ENCODE assay signal across 15 cellular contexts in genomic region chr14:68305738-68306137, GRCh38.
DNase-seq lines count a peak whose midpoint lies in the region; ATAC-seq, FAIRE-seq and TF ChIP-seq lines count a peak whose summit lies in the region.
"Had no signal": no experiment of that assay in that cellular context is flagged by ENCODE, and none has a peak within 500 bp of the region (broad histone marks: within the 10 kb centered on the region; RNA-seq: fewer than 3 reads in every experiment).

No MANE protein-coding gene starts in this region.

- BruUV-seq in mammary epithelial cell (replicated peaks; lab: Mats Ljungman, UMichigan): TSS peak; percentile 74
- BruUV-seq in MCF 10A (replicated peaks; lab: Mats Ljungman, UMichigan): no TSS peak

- H3K4me3 Mint-ChIP-seq in MCF 10A (ENCODE audit: unreplicated experiment): no peak overlapping the region
- H3K4me3 Mint-ChIP-seq: activated T-cell treated with anti-CD3 and anti-CD28 coated beads, Interleukin-2, amount 50 U/mL, for 72 hours; CD4-positive, alpha-beta memory T cell had no signal

- DNase-seq in mammary epithelial cell (no peak), MCF 10A (ENCODE audit: unreplicated experiment) (no peak), Karpas-422 (no peak), vagina (ENCODE audit: extremely low spot score in 2 of 2) (no peak), H7 (no peak), H54 (ENCODE audit: insufficient read length, low spot score) (no peak)
- DNase-seq in effector CD4-positive, alpha-beta T cell: no peak
- DNase-seq: activated T-cell treated with anti-CD3 and anti-CD28 coated beads, Interleukin-2, amount 50 U/mL, for 72 hours; CD4-positive, alpha-beta memory T cell; KBM-7; NCI-H146; pancreas had no signal

- dilution Hi-C loops in mammary epithelial cell (cut with HindIII; ENCODE audit: low sequenced_read_pairs): no loop called here

- peak; percentile 30 for ATAC-seq in HG02642 (IDR thresholded peaks at IDR 0.05; ENCODE audit: poor library complexity, unreplicated experiment)
- ATAC-seq: activated T-cell treated with anti-CD3 and anti-CD28 coated beads, Interleukin-2, amount 50 U/mL, for 72 hours; HCT116 had no signal

- H3K79me2 ChIP-seq in mammary epithelial cell (ENCODE audit: insufficient read depth, low read length) (no peaks in the 10 kb centered on the region), Karpas-422 (ENCODE audit: low read length) (no peaks in the 10 kb centered on the region)

- no peaks in the 10 kb centered on the region for H3K9me2 ChIP-seq in Karpas-422 (replicated peaks; ENCODE audit: insufficient read depth, low read length)

- in situ Hi-C loops in mammary epithelial cell (cut with MboI; ENCODE audit: low sequenced_read_pairs in 2 of 2): no loop called here

- intact Hi-C loops in mammary epithelial cell (cut with micrococcal nuclease): no loop called here
- intact Hi-C loops in MCF 10A (cut with micrococcal nuclease): no loop called here
- intact Hi-C loops in vagina (cut with DNase I): no loop called here

- no peaks in the 10 kb centered on the region for H3K4me1 ChIP-seq in mammary epithelial cell (ENCODE audit: insufficient read depth, low read length)
- H3K4me1 ChIP-seq in Karpas-422 (ENCODE audit: low read length): peaks cover 14% of the 10 kb centered on the region
- H3K4me1 ChIP-seq in vagina: peaks cover 32% of the 10 kb centered on the region

- peaks cover 8% of the 10 kb centered on the region for H3K9me3 Mint-ChIP-seq in MCF 10A (ENCODE audit: unreplicated experiment)

- FAIRE-seq in H54 (lab: Jason Lieb, UNC): no peak
- FAIRE-seq: pancreas had no signal

- H2AFZ ChIP-seq in mammary epithelial cell (ENCODE audit: low read depth, low read length) (no peak overlapping the region), Karpas-422 (ENCODE audit: low read length) (no peak overlapping the region)

- H3K27me3 Mint-ChIP-seq in MCF 10A (ENCODE audit: insufficient read depth, unreplicated experiment): no peaks in the 10 kb centered on the region
- H3K27me3 Mint-ChIP-seq: CD4-positive, alpha-beta memory T cell had no signal

- TF ChIP-seq POLR2A in vagina (IDR thresholded peaks at IDR 0.05) (no peak), H54 (IDR thresholded peaks at IDR 0.05; ENCODE audit: low read depth, low read length) (no peak)

- no peaks in the 10 kb centered on the region for H3K4me1 Mint-ChIP-seq in MCF 10A (ENCODE audit: insufficient read depth, unreplicated experiment)

- no peaks in the 10 kb centered on the region for H4K20me1 ChIP-seq in mammary epithelial cell (ENCODE audit: insufficient read depth, low read length)
- peaks cover 6% of the 10 kb centered on the region; the same call in 1 of the 2 replicates for H4K20me1 ChIP-seq in Karpas-422 (ENCODE audit: insufficient read depth, low read depth, low read length)

- H3K9ac ChIP-seq in mammary epithelial cell (ENCODE audit: insufficient read depth, low read length) (no peak overlapping the region), Karpas-422 (ENCODE audit: low read length) (no peak overlapping the region)

- no peak overlapping the region for H3K27ac ChIP-seq in mammary epithelial cell (ENCODE audit: insufficient read depth, low read depth, low read length)
- no peak overlapping the region for H3K27ac ChIP-seq in Karpas-422 (ENCODE audit: low read length)
- H3K27ac ChIP-seq in vagina: peak overlapping the region; percentile 55

- POLR2A ChIA-PET in MCF 10A (lab: Yijun Ruan, JAX): interaction anchor here (0.6 to 0.9 kb wide), 3 partner anchors 14 to 278 kb away, joined by 3 read pairs; no protein-coding TSS in a partner anchor

- H3K4me3 ChIP-seq in mammary epithelial cell (replicated peaks in 1 of 3; ENCODE audit: insufficient read depth in 1 of 3, low read depth in 2 of 3, low read length in 3 of 3): no peak overlapping the region
- H3K4me3 ChIP-seq in Karpas-422 (ENCODE audit: low read length): no peak overlapping the region
- no peak overlapping the region for H3K4me3 ChIP-seq in vagina
- no peak overlapping the region for H3K4me3 ChIP-seq in H7 (ENCODE audit: insufficient read depth, low read depth, low read length)
- H3K4me3 ChIP-seq: pancreas, skin epidermis had no signal

- H3K36me3 Mint-ChIP-seq in MCF 10A (ENCODE audit: insufficient read depth, unreplicated experiment): no peaks in the 10 kb centered on the region

- H3K27ac Mint-ChIP-seq in MCF 10A (ENCODE audit: low read depth, unreplicated experiment): no peak overlapping the region
- H3K27ac Mint-ChIP-seq: activated T-cell treated with anti-CD3 and anti-CD28 coated beads, Interleukin-2, amount 50 U/mL, for 72 hours had no signal

- no peaks in the 10 kb centered on the region for H3K27me3 ChIP-seq in mammary epithelial cell (ENCODE audit: insufficient read depth, low read length)
- no peaks in the 10 kb centered on the region for H3K27me3 ChIP-seq in Karpas-422 (ENCODE audit: low read length)
- no peaks in the 10 kb centered on the region for H3K27me3 ChIP-seq in vagina
- no peaks in the 10 kb centered on the region for H3K27me3 ChIP-seq in H7 (ENCODE audit: control insufficient read depth, insufficient read depth, low read length)
- H3K27me3 ChIP-seq: pancreas had no signal

- H3K9me3 ChIP-seq in mammary epithelial cell (replicated peaks; ENCODE audit: insufficient read depth, low read length) (peaks cover 3% of the 10 kb centered on the region), Karpas-422 (ENCODE audit: low read length) (peaks cover 4% of the 10 kb centered on the region; the same call in 1 of the 2 replicates), vagina (no peaks in the 10 kb centered on the region)
- H3K9me3 ChIP-seq: pancreas had no signal

- H3K36me3 ChIP-seq in mammary epithelial cell (ENCODE audit: insufficient read depth, low read length): no peaks in the 10 kb centered on the region
- H3K36me3 ChIP-seq in Karpas-422 (ENCODE audit: insufficient read depth, low read length): no peaks in the 10 kb centered on the region
- no peaks in the 10 kb centered on the region for H3K36me3 ChIP-seq in vagina
- no peaks in the 10 kb centered on the region for H3K36me3 ChIP-seq in H7 (replicated peaks; ENCODE audit: control insufficient read depth, insufficient read depth, low read length)
- H3K36me3 ChIP-seq: pancreas had no signal

- 91% methylated on average over 3 of the region's 4 CpGs for WGBS in mammary epithelial cell (ENCODE audit: low coverage, missing lambda C conversion rate)

- no peak for TF ChIP-seq CTCF in mammary epithelial cell (conservative IDR thresholded peaks at IDR 0.05 in 1 of 2, IDR thresholded peaks at IDR 0.05 in 1 of 2; ENCODE audit: extremely low read depth in 1 of 2, insufficient read depth in 1 of 2, low read depth in 1 of 2, low read length in 2 of 2)
- TF ChIP-seq CTCF in MCF 10A (IDR thresholded peaks at IDR 0.05; ENCODE audit: unreplicated experiment): no peak
- TF ChIP-seq CTCF in vagina (IDR thresholded peaks at IDR 0.05): no peak

- CTCF ChIA-PET in mammary epithelial cell (lab: Charles Lee; ENCODE audit: low non-redundant PET) (no interaction called here), MCF 10A (lab: Yijun Ruan, JAX) (no interaction called here)

- no peak overlapping the region for H3K4me2 ChIP-seq in mammary epithelial cell (ENCODE audit: insufficient read depth, low read depth, low read length)
- H3K4me2 ChIP-seq in Karpas-422 (ENCODE audit: low read depth, low read length, poor library complexity, severe bottlenecking): peak overlapping the region; percentile 20
